Comparison of ENCODE assay signal across 8 cellular contexts in the genomic region with DNA sequence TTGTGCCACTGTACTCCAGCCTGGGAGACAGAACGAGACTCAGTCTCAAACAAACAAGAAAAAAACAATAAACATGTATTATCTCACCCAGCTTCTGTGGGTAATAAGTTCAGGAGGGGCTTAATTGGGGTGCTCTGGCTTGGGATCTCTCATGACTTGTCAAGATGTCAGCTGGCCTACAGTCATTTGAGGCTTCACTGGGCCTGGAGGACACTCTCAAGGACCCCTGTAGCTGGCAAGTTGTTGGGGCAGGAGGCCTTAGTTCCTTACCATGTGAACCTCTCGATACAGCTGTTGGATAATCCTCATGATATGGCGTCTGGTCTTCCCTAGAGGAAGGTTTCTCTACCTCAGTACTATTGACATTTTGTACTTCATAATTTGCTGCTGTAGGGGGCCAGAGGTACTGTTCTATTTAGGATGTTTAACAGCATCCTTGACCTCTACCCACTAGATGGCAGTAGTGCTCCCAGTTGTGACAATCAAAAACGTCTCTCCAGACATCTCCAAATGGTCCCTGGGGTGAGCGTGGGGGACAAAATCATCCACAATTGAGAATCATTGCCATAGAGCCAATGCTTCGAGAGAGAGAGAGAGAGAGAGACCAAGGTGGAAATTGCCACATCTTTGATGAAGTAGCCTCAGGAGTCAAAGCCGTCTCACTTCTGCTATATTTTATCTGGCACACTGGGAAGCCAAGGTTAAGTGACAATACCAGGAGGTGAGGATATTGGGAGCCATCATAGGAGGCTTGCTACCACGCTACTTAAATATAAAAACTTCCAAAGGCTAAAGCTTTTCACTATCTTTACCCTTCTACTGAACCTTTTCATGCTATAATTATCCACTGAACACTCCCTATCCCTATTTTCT. TPM values are rescaled to one million over a fixed set of nuclear protein-coding genes. Genes with fewer than 3 reads are reported as not detected.
A peak's percentile ranks its signal among the peaks of the same experiment; 100 is the strongest.
DNase-seq lines count a peak whose midpoint lies in the region; ATAC-seq and TF ChIP-seq lines count a peak whose summit lies in the region.

No MANE protein-coding gene starts in this region.

- no peaks in the 10 kb centered on the region for H3K36me3 ChIP-seq in breast epithelium

- DNase-seq in GM10248 (ENCODE audit: extremely low spot score) (peak; percentile 59), NCI-H2227 treated with DMSO at 0.1 percent for 48 hours (lab: John Stamatoyannopoulos, UW) (peak; percentile 67), breast epithelium (ENCODE audit: low spot score in 2 of 2) (no peak), kidney glomerular epithelial cell (lab: John Stamatoyannopoulos, UW) (peak; percentile 43)
- DNase-seq in stimulated activated CD4-positive, alpha-beta T cell treated with anti-CD3 and anti-CD28 coated beads, TNF-alpha, amount 100 ng/mL, for 24 hours (ENCODE audit: low read depth in 3 of 3), result peak; percentile 23 to 62 (median 27)

- H3K27ac ChIP-seq in VCaP, result no peak overlapping the region
- no peak overlapping the region for H3K27ac ChIP-seq in breast epithelium

- peak; percentile 35 for TF ChIP-seq CTCF in GM10248 (IDR thresholded peaks at IDR 0.05; ENCODE audit: control extremely low read depth, extremely low read depth, low read depth, missing control alignments)
- TF ChIP-seq CTCF in VCaP (conservative IDR thresholded peaks at IDR 0.05), result peak; percentile 77
- peak in 2 of 3 donors; percentile 56 to 64 for TF ChIP-seq CTCF in breast epithelium (IDR thresholded peaks at IDR 0.05)

- intact Hi-C loops in breast epithelium (cut with DNase I; ENCODE audit: low total_unique reads), result no loop called here

- no peak overlapping the region for H3K4me3 ChIP-seq in breast epithelium

- CTCF ChIA-PET in GM10248 (lab: Yijun Ruan, JAX), result interaction anchor here (0.6 to 2.8 kb wide), 28 partner anchors 8 to 576 kb away, joined by 3 to 15 read pairs (median 3); no protein-coding TSS in a partner anchor

- POLR2A ChIA-PET in GM10248 (lab: Yijun Ruan, JAX), result no interaction called here

- ATAC-seq in HG02885 (IDR thresholded peaks at IDR 0.05; ENCODE audit: poor library complexity, unreplicated experiment) (peak; percentile 62), GM18517 (IDR thresholded peaks at IDR 0.05; ENCODE audit: unreplicated experiment) (no peak)

- no peaks in the 10 kb centered on the region for H3K9me3 ChIP-seq in breast epithelium

- TF ChIP-seq POLR2A in breast epithelium (IDR thresholded peaks at IDR 0.05), result no peak

- H3K27me3 ChIP-seq in breast epithelium, result no peaks in the 10 kb centered on the region

- peaks cover 3 to 5% of the 10 kb centered on the region in 2 donors for H3K4me1 ChIP-seq in breast epithelium

RNA-seq across cellular contexts. Expression of a gene that starts 23.9 kb away (rescaled TPM):
- 100 to 1,000 TPM; 102 to 195 (median 163) TPM for total RNA-seq in breast epithelium

RNA-seq across cellular contexts. Expression of a gene that starts 30.1 kb away (rescaled TPM):
- total RNA-seq in breast epithelium, result 10 to 100 TPM; 18.4 to 36.9 (median 27.9) TPM

Comparison
In these comparisons a context has a peak if more than half of its experiments do, and no peak if none do; other contexts are left out.
1. DNase-seq: peak in GM10248 (single experiment), NCI-H2227 treated with DMSO at 0.1 percent for 48 hours (single experiment), kidney glomerular epithelial cell (single experiment) and stimulated activated CD4-positive, alpha-beta T cell treated with anti-CD3 and anti-CD28 coated beads, TNF-alpha, amount 100 ng/mL, for 24 hours (3 of 3); none in breast epithelium (0 of 2).
2. Peak in every context shown above with its lines, with median percentiles within 50 percentile points of each other: CTCF ChIP-seq.